ENCODE assay signal across 8 cellular contexts in genomic region chr2:227106845-227107759, GRCh38. TPM values are rescaled to one million over a fixed set of nuclear protein-coding genes. Genes with fewer than 3 reads are reported as not detected.
DNase-seq lines count a peak whose midpoint lies in the region; ATAC-seq and TF ChIP-seq lines count a peak whose summit lies in the region.

No MANE protein-coding gene starts in this region.

- peak; percentile 86 for ATAC-seq in HG03432 (IDR thresholded peaks at IDR 0.05; ENCODE audit: unreplicated experiment)
- peak in 1 of 2 donors; percentile 54 for ATAC-seq in activated T-cell treated with anti-CD3 and anti-CD28 coated beads, Interleukin-2, amount 50 U/mL, for 72 hours (replicated peaks in 1 of 2)

- H3K27ac ChIP-seq in cardiac muscle cell = no peak overlapping the region

- H3K4me1 Mint-ChIP-seq in activated T-cell treated with anti-CD3 and anti-CD28 coated beads, Interleukin-2, amount 50 U/mL, for 72 hours (ENCODE audit: low read depth) = no peaks in the 10 kb centered on the region

- no peaks in the 10 kb centered on the region for H3K4me1 ChIP-seq in cardiac muscle cell (ENCODE audit: low read depth)

- H3K9me3 Mint-ChIP-seq in activated T-cell treated with anti-CD3 and anti-CD28 coated beads, Interleukin-2, amount 50 U/mL, for 72 hours = no peaks in the 10 kb centered on the region

- H3K27ac Mint-ChIP-seq in activated T-cell treated with anti-CD3 and anti-CD28 coated beads, Interleukin-2, amount 50 U/mL, for 72 hours = no peak overlapping the region

- no peaks in the 10 kb centered on the region for H3K36me3 Mint-ChIP-seq in activated T-cell treated with anti-CD3 and anti-CD28 coated beads, Interleukin-2, amount 50 U/mL, for 72 hours (ENCODE audit: insufficient read depth in 2 of 2)

- H3K27me3 ChIP-seq in cardiac muscle cell = no peaks in the 10 kb centered on the region

- H3K4me3 ChIP-seq in cardiac muscle cell = no peak overlapping the region

- peak; percentile 37 for DNase-seq in AG08396 (ENCODE audit: low spot score)
- DNase-seq in GM13976 (ENCODE audit: low spot score) = peak; percentile 35
- DNase-seq in NCI-H82 (lab: John Stamatoyannopoulos, UW) = peak; percentile 81
- peak; percentile 31 to 36 for DNase-seq in activated T-cell treated with anti-CD3 and anti-CD28 coated beads, Interleukin-2, amount 50 U/mL, for 72 hours
- DNase-seq in cardiac muscle cell (ENCODE audit: low read depth in 1 of 2, low spot score in 1 of 2) = peak; percentile 72 to 84
- peak; percentile 68 for DNase-seq in retina
- no peak for DNase-seq in effector CD8-positive, alpha-beta T cell (lab: John Stamatoyannopoulos, UW)

- no peaks in the 10 kb centered on the region for H3K9me3 ChIP-seq in cardiac muscle cell (ENCODE audit: low read depth)

- in situ Hi-C loops in GM13976 (cut with MboI; ENCODE audit: low sequenced_read_pairs, unreplicated experiment) = loop anchor here (25.0 kb wide), 2 partner anchors 295 to 1220 kb away; no protein-coding TSS in a partner anchor

- H3K4me3 Mint-ChIP-seq in activated T-cell treated with anti-CD3 and anti-CD28 coated beads, Interleukin-2, amount 50 U/mL, for 72 hours = no peak overlapping the region

- TF ChIP-seq CTCF in GM13976 (IDR thresholded peaks at IDR 0.05; ENCODE audit: borderline replicate concordance, control extremely low read depth, extremely low read depth, insufficient read depth, missing control alignments) (peak; percentile 42), cardiac muscle cell (IDR thresholded peaks at IDR 0.05; ENCODE audit: low read depth, low read length) (peak; percentile 86)

- H3K27me3 Mint-ChIP-seq in activated T-cell treated with anti-CD3 and anti-CD28 coated beads, Interleukin-2, amount 50 U/mL, for 72 hours (ENCODE audit: low read depth) = no peaks in the 10 kb centered on the region

- no peaks in the 10 kb centered on the region for H3K36me3 ChIP-seq in cardiac muscle cell

RNA-seq across cellular contexts. Expression of gene COL4A4, which starts 56.9 kb away (rescaled TPM):
- under 1 TPM; 0.02 to 0.16 TPM for total RNA-seq in activated T-cell treated with anti-CD3 and anti-CD28 coated beads, Interleukin-2, amount 50 U/mL, for 72 hours
- total RNA-seq in cardiac muscle cell = 0.14 and 0.15 TPM in 2 replicates
- polyA plus RNA-seq in cardiac muscle cell = 0.07 and 0.16 TPM in 2 replicates

RNA-seq across cellular contexts. Expression of gene COL4A3, which starts 57.3 kb away (rescaled TPM):
- under 1 TPM in 1 of 2 donors, not detected in 1; 0.39 TPM for total RNA-seq in activated T-cell treated with anti-CD3 and anti-CD28 coated beads, Interleukin-2, amount 50 U/mL, for 72 hours
- total RNA-seq in cardiac muscle cell = not detected in 2 replicates
- 0.20 and 0.29 TPM in 2 replicates for polyA plus RNA-seq in cardiac muscle cell
